Comparison of ENCODE assay signal across 1 cellular context in the genomic region with DNA sequence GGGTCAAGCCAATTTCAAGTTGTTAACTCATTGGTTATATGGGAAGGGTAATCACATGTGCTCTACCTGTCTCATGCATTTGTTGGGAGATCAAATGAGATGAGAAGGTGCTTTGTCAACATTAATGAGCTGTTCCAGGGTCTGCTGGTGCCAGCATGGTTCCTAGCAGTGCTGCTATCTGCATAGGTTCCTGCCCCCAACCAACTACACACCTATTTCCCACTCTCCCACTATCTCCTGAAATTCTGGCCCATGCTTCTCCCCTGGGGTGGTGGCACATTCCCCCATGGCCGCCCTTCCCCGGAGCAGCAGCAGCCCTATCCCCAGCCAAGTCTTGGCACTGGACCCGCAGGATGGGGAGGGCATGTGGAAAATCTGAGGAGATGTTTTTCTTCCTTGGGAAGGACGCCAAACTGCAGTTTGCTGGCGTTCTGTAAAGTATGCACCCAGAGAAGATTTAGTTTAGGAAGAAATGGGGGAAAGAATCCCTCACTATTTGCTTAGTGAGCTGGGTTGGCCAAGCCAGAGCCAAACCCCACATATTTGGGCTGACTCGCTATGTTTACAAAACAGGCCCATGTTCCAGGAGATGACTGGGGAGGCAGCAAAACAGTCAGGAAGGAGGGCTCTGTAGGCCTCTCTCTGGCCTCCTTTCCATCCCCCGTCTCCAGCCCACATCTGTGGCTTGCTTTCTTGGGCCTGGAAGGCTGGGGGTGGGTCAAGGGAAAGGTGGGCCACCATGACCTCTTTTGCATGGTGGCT.
TF ChIP-seq lines count a peak whose summit lies in the region.

No MANE protein-coding gene starts in this region.

TF ChIP-seq in HEK293, 187 proteins besides CTCF, POLR2A, EP300 and RAD21 (continued from another document):
- TF ChIP-seq ZSCAN18 (tag by site-specific recombination; IDR thresholded peaks at IDR 0.05) = no peak
- no peak for TF ChIP-seq ZNF248 (tag by site-specific recombination; IDR thresholded peaks at IDR 0.05)
- TF ChIP-seq ZNF433 (tag by site-specific recombination; IDR thresholded peaks at IDR 0.05; ENCODE audit: low read depth) = no peak
